Comparison of ENCODE assay signal across 17 cellular contexts in the genomic region with DNA sequence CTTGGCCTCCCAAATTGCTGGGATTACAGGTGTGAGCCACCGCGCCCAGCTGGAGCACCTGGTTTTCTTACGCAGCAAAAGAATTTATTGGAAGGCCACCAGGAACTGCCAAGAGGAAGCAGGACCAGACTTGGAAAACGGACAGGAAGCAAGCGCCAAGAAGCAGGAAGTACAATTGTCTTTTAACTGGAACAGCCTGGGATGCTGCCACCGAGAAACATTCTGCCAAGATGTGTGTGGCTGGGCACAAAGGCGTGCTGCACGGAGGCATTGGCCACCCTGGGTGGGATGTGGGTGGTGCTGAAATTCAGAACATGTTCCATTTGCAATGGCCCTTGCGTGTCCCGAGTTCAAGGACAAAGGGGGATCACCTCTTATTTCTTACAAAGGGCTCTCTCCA. TPM values are rescaled to one million over a fixed set of nuclear protein-coding genes. Genes with fewer than 3 reads are reported as not detected.
"Had no signal": no experiment of that assay in that cellular context is flagged by ENCODE, and none has a peak within 500 bp of the region (broad histone marks: within the 10 kb centered on the region; RNA-seq: fewer than 3 reads in every experiment).

No MANE protein-coding gene starts in this region.

- H3K4me1 ChIP-seq: ascending aorta, esophagus squamous epithelium, parathyroid adenoma, uterus had no signal

- H3K9me3 ChIP-seq: ascending aorta, esophagus squamous epithelium, neutrophil, uterus had no signal

- H3K36me3 ChIP-seq: ascending aorta, esophagus squamous epithelium, neutrophil, uterus had no signal

- H3K27me3 ChIP-seq: ascending aorta, esophagus squamous epithelium, uterus had no signal

- FAIRE-seq: bronchial epithelial cell, endometrium, kidney had no signal

- ATAC-seq: activated CD4-positive, CD25-positive, alpha-beta regulatory T cell treated with anti-CD3 and anti-CD28 coated beads, Interleukin-2, amount 50 U/mL, for 24 hours; activated T-helper 17 cell treated with anti-CD3 and anti-CD28 coated beads, Interleukin-2, amount 50 U/mL, for 72 hours; naive thymus-derived CD8-positive, alpha-beta T cell; stimulated activated memory B cell treated with anti-CD40 and anti-IgM and Interleukin-4, amounts not matched to agents 10 μg/mL and 1 μg/mL and 100 μg/mL, for 72 hours had no signal

- H3K27ac ChIP-seq: ascending aorta, neutrophil, parathyroid adenoma, uterus had no signal

- H3K79me2 ChIP-seq: parathyroid adenoma had no signal

- H3K4me3 ChIP-seq: ascending aorta, esophagus squamous epithelium, uterus had no signal

- H2AFZ ChIP-seq: parathyroid adenoma had no signal

- DNase-seq: activated naive CD4-positive, alpha-beta T cell treated with Interleukin-2 at 50 U/mL for 16 hours; esophagus squamous epithelium; kidney; mammary epithelial cell; naive thymus-derived CD8-positive, alpha-beta T cell; stimulated activated CD4-positive, alpha-beta T cell treated with anti-CD3 and anti-CD28 coated beads, Interleukin-2, amount 100 ng/mL, for 48 hours had no signal

- H3K9ac ChIP-seq: parathyroid adenoma had no signal

RNA-seq across cellular contexts. Expression of a gene that starts 25.1 kb away (rescaled TPM):
- total RNA-seq: activated T-helper 17 cell treated with anti-CD3 and anti-CD28 coated beads, Interleukin-2, amount 50 U/mL, for 72 hours; ascending aorta; bronchial epithelial cell; chondrocyte; fibroblast of villous mesenchyme; mammary epithelial cell; naive thymus-derived CD8-positive, alpha-beta T cell had no signal
- polyA plus RNA-seq: mammary epithelial cell; naive thymus-derived CD8-positive, alpha-beta T cell had no signal
